8 cellular contexts compared by ENCODE assay signal in genomic region chr10:3785251-3785848, GRCh38. TPM values are rescaled to one million over a fixed set of nuclear protein-coding genes. Genes with fewer than 3 reads are reported as not detected.
A peak's percentile ranks its signal among the peaks of the same experiment; 100 is the strongest.
DNase-seq lines count a peak whose midpoint lies in the region; ATAC-seq lines count a peak whose summit lies in the region.

No MANE protein-coding gene starts in this region.

- H3K9ac ChIP-seq in BLaER1: peak overlapping the region; percentile 100

- H3K9me3 ChIP-seq in BLaER1: peaks cover 18% of the 10 kb centered on the region

- H3K4me3 ChIP-seq in BLaER1: peak overlapping the region; percentile 86

- peaks cover 19% of the 10 kb centered on the region for H3K36me3 ChIP-seq in BLaER1

- H3K4me2 ChIP-seq in BLaER1: peak overlapping the region; percentile 94

- H3K27ac ChIP-seq in BLaER1: peak overlapping the region; percentile 100

- H3K27me3 ChIP-seq in BLaER1: no peaks in the 10 kb centered on the region

- DNase-seq in GM19240 (ENCODE audit: insufficient read length, low spot score) (peak; percentile 82), NCI-H510A (lab: John Stamatoyannopoulos, UW) (peak; percentile 85), cerebellum (ENCODE audit: low spot score) (peak; percentile 99), kidney tubule cell (ENCODE audit: low spot score) (peak; percentile 99)
- DNase-seq in activated CD4-positive, alpha-beta T cell treated with anti-CD3 and anti-CD28 coated beads for 24 hours (ENCODE audit: low read depth in 2 of 2): peak; percentile 99
- peak; percentile 98 to 99 for DNase-seq in stimulated activated CD4-positive, alpha-beta T cell treated with anti-CD3 and anti-CD28 coated beads, Interleukin-1b, Interleukin-23, amount 100 ng/mL, for 1 hour (ENCODE audit: low read depth in 2 of 2)

- H3K4me1 ChIP-seq in BLaER1: peaks cover 35% of the 10 kb centered on the region

- H4K20me1 ChIP-seq in BLaER1: peaks cover 35% of the 10 kb centered on the region

- peak; percentile 76 for ATAC-seq in HG03442 (IDR thresholded peaks at IDR 0.05; ENCODE audit: unreplicated experiment)

RNA-seq across cellular contexts. Expression of gene KLF6, which starts 0.3 kb away (rescaled TPM):
- 35.0 TPM for total RNA-seq in cerebellum

Comparison
In these comparisons a context has a peak if more than half of its experiments do, and no peak if none do; other contexts are left out.
1. Peak in every context shown above with its lines: DNase-seq, ATAC-seq, H3K4me3 ChIP-seq and H3K27ac ChIP-seq.